In the genomic region with DNA sequence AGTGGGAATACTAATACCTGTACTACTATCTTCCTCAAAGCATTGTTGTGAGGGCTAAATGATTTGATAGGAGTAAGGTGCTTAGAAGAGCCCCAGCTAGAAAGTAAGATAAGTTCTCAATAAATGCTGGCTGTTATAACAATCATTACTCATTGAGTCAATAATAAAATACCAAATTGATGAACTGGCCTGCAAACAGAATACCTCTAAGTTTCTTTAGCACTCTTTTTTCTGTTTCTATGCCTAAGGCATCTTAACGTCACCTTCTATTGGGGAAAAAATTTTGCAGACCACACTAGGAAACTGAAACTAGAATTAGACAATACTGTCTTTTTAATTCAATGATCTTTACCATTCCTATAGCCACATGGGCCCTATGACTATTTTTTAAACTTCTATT, we compare ENCODE assay signal across 23 cellular contexts. TPM values are rescaled to one million over a fixed set of nuclear protein-coding genes. Genes with fewer than 3 reads are reported as not detected.
"Had no signal": no experiment of that assay in that cellular context is flagged by ENCODE, and none has a peak within 500 bp of the region (broad histone marks: within the 10 kb centered on the region; RNA-seq: fewer than 3 reads in every experiment).

No MANE protein-coding gene starts in this region.

- H3K4me1 ChIP-seq: neural progenitor cell, right atrium auricular region, sigmoid colon, stomach had no signal

- H3K36me3 ChIP-seq: esophagus squamous epithelium, neural progenitor cell, ovary, right atrium auricular region, sigmoid colon, stomach had no signal

- H3K27me3 ChIP-seq: neural progenitor cell, ovary, right atrium auricular region, sigmoid colon had no signal

- H3K36me3 Mint-ChIP-seq: natural killer cell, neural progenitor cell, type B pancreatic cell had no signal

- H3K9me3 Mint-ChIP-seq: natural killer cell, neural progenitor cell, type B pancreatic cell had no signal

- H3K27ac ChIP-seq: coronary artery, esophagus squamous epithelium, neural progenitor cell, ovary, right atrium auricular region, sigmoid colon, skin epidermis, stomach had no signal

- H3K4me3 Mint-ChIP-seq: natural killer cell, neural progenitor cell, type B pancreatic cell had no signal

- H3K4me2 ChIP-seq: neural progenitor cell had no signal

- FAIRE-seq: endometrium, urothelium cell line had no signal

- H3K9ac ChIP-seq: neural progenitor cell had no signal

- ATAC-seq: left lobe of liver, natural killer cell had no signal

- DNase-seq: effector CD4-positive, alpha-beta T cell; esophagus squamous epithelium; foreskin fibroblast; head of caudate nucleus; hippocampal formation; natural killer cell; nucleus accumbens; ovary; sigmoid colon; stimulated activated CD4-positive, alpha-beta T cell treated with anti-CD3 and anti-CD28 coated beads, Interleukin-12 subunit alpha, Interleukin-12 subunit beta, amount 100 ng/mL, for 4 hours; stimulated activated naive CD4-positive, alpha-beta T cell; stomach; substantia nigra had no signal

- H3K4me1 Mint-ChIP-seq: natural killer cell, neural progenitor cell had no signal

- H3K27me3 Mint-ChIP-seq: type B pancreatic cell had no signal

- H3K9me3 ChIP-seq: esophagus squamous epithelium, ovary, right atrium auricular region, sigmoid colon, stomach had no signal

- H2AFZ ChIP-seq: neural progenitor cell had no signal

- H3K4me3 ChIP-seq: coronary artery, esophagus squamous epithelium, neural progenitor cell, ovary, right atrium auricular region, sigmoid colon, skin epidermis, stomach had no signal

- H3K27ac Mint-ChIP-seq: natural killer cell, neural progenitor cell had no signal

RNA-seq across cellular contexts. Expression of a gene that starts 1.2 kb away (rescaled TPM):
- total RNA-seq: dermis microvascular lymphatic vessel endothelial cell, myocyte had no signal
